ENCODE assay signal across 15 cellular contexts in the genomic region with DNA sequence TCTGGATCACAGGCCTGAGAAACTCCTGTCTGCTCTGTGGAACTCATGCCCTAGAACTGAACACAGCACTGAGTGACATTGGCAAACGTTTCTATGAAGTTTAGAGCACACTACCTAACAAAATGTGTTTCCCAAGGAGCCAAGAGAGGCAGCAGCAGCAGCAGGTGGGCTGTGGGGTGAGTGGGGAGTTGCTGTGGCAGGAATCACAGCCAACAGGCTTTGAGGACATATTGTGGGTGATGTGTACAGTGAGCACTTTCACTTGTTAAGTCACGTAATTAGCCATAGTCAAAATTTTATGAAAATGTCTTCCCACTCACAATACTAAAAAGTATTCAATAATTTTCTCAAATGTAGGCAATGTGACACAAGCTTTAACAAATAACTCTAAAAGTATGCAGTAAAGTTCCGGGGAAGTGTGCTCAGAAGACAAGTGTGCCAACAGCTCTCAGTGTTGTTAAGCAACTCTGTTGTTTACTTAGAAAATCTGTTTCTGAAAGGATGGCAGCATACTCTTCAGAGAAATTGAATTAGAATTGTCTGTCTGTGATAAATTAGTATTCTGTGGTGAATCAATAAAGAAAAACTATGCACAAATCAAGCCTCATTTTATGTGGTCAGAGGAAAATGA.
"Had no signal": no experiment of that assay in that cellular context is flagged by ENCODE, and none has a peak within 500 bp of the region (broad histone marks: within the 10 kb centered on the region; RNA-seq: fewer than 3 reads in every experiment).

No MANE protein-coding gene starts in this region.

- H3K9me3 ChIP-seq: colonic mucosa, mucosa of descending colon, neutrophil, right atrium auricular region, tibial nerve had no signal

- H3K4me1 ChIP-seq: colonic mucosa, tibial nerve had no signal

- H3K4me3 ChIP-seq: cardiac muscle cell, colonic mucosa, mucosa of descending colon, right atrium auricular region, tibial nerve had no signal

- H3K27ac ChIP-seq: cardiac muscle cell, colonic mucosa, neutrophil, right atrium auricular region, tibial nerve, WERI-Rb-1 had no signal

- H3K27me3 ChIP-seq: cardiac muscle cell, colonic mucosa, right atrium auricular region, tibial nerve had no signal

- H3K36me3 ChIP-seq: colonic mucosa, neutrophil, WERI-Rb-1 had no signal

- ATAC-seq: activated CD4-positive, alpha-beta T cell treated with anti-CD3 and anti-CD28 coated beads for 36 hours; mucosa of descending colon; naive thymus-derived CD8-positive, alpha-beta T cell; stimulated activated memory B cell treated with anti-CD40 and anti-IgM and Interleukin-4, amounts not matched to agents 10 μg/mL and 1 μg/mL and 100 μg/mL, for 72 hours had no signal

- DNase-seq: activated CD4-positive, alpha-beta memory T cell treated with anti-CD3 and anti-CD28 coated beads, Interleukin-2, amount 10 ng/mL, durations not matched to agents 7 days and 5 days; activated CD4-positive, alpha-beta T cell treated with anti-CD3 and anti-CD28 coated beads for 36 hours; activated gamma-delta T cell; activated naive CD8-positive, alpha-beta T cell treated with anti-CD3 and anti-CD28 coated beads for 36 hours; activated T-cell treated with anti-CD3 and anti-CD28 coated beads, Interleukin-2, amount 50 U/mL, for 48 hours; aorta; colonic mucosa; mucosa of descending colon; naive thymus-derived CD8-positive, alpha-beta T cell; WERI-Rb-1 had no signal
